Comparison of ENCODE assay signal across 23 cellular contexts in genomic region chr3:131972550-131972949, GRCh38.
DNase-seq lines count a peak whose midpoint lies in the region; ATAC-seq and TF ChIP-seq lines count a peak whose summit lies in the region.
"Had no signal": no experiment of that assay in that cellular context is flagged by ENCODE, and none has a peak within 500 bp of the region (broad histone marks: within the 10 kb centered on the region; RNA-seq: fewer than 3 reads in every experiment).

No MANE protein-coding gene starts in this region.

- WGBS in heart right ventricle, 2 donors: 53 to 61% methylated on average over 4 of the region's 4 CpGs
- 51 to 57% methylated on average over 4 of the region's 4 CpGs for WGBS in thyroid gland, 2 donors

- no peaks in the 10 kb centered on the region for H3K27me3 ChIP-seq in heart right ventricle
- no peaks in the 10 kb centered on the region for H3K27me3 ChIP-seq in neural progenitor cell
- H3K27me3 ChIP-seq in thyroid gland: no peaks in the 10 kb centered on the region
- H3K27me3 ChIP-seq: BLaER1 had no signal

- peaks cover 0 to 24% (median 0%) of the 10 kb centered on the region in 9 donors for H3K4me1 ChIP-seq in heart right ventricle
- H3K4me1 ChIP-seq in neural progenitor cell: peaks cover 31% of the 10 kb centered on the region
- H3K4me1 ChIP-seq in thyroid gland: peaks cover 5 to 11% of the 10 kb centered on the region in 2 donors
- H3K4me1 ChIP-seq: A549 had no signal

- H3K4me2 ChIP-seq in neural progenitor cell: no peak overlapping the region
- H3K4me2 ChIP-seq: A549, BLaER1 had no signal

- H3K36me3 Mint-ChIP-seq in neural progenitor cell: peaks cover 2% of the 10 kb centered on the region
- H3K36me3 Mint-ChIP-seq: CD4-positive, alpha-beta memory T cell had no signal

- peak in 1 of 2 donors; percentile 6 for DNase-seq in heart right ventricle
- no peak for DNase-seq in Right ventricle myocardium inferior (ENCODE audit: missing footprints)
- DNase-seq in SK-N-DZ (ENCODE audit: low spot score): peak; percentile 18
- no peak for DNase-seq in neural progenitor cell (ENCODE audit: low spot score)
- DNase-seq in thyroid gland: no peak
- DNase-seq in NCI-H2196 (lab: John Stamatoyannopoulos, UW; ENCODE audit: unreplicated experiment): no peak
- no peak for DNase-seq in stimulated activated naive CD4-positive, alpha-beta T cell treated with Interleukin-2 at 50 U/mL for 16 hours (lab: John Stamatoyannopoulos, UW)
- DNase-seq: CD4-positive, alpha-beta memory T cell; DMS79 treated with DMSO at 0.1 percent for 48 hours; GOT3; KBM-7; MV-4-11; NCI-H187; NCI-H2107; NCI-H2227 treated with DMSO at 0.1 percent for 48 hours; NCI-H510A treated with DMSO at 0.1 percent for 48 hours; NCI-H82; OCI-M1; SHP77 treated with DMSO at 0.1 percent for 48 hours had no signal

- peaks cover 12% of the 10 kb centered on the region for H3K9me3 Mint-ChIP-seq in neural progenitor cell
- H3K9me3 Mint-ChIP-seq: CD4-positive, alpha-beta memory T cell had no signal

- peaks cover 11% of the 10 kb centered on the region for H3F3A ChIP-seq in neural progenitor cell (ENCODE audit: low read depth)

- TF ChIP-seq CTCF in heart right ventricle (IDR thresholded peaks at IDR 0.05) (no peak), neural progenitor cell (IDR thresholded peaks at IDR 0.05) (no peak), thyroid gland (IDR thresholded peaks at IDR 0.05) (no peak)

- no peak for TF ChIP-seq POLR2A in thyroid gland (IDR thresholded peaks at IDR 0.05)

- peaks cover 2% of the 10 kb centered on the region for H3K27me3 Mint-ChIP-seq in neural progenitor cell (ENCODE audit: insufficient read depth, low read depth)
- H3K27me3 Mint-ChIP-seq: CD4-positive, alpha-beta memory T cell had no signal

- no peak overlapping the region for H3K4me3 ChIP-seq in heart right ventricle
- H3K4me3 ChIP-seq in neural progenitor cell: no peak overlapping the region
- H3K4me3 ChIP-seq in thyroid gland (replicated peaks in 1 of 3): no peak overlapping the region
- H3K4me3 ChIP-seq: A549, BLaER1 had no signal

- H4K20me1 ChIP-seq in neural progenitor cell (ENCODE audit: low read depth): no peaks in the 10 kb centered on the region
- H4K20me1 ChIP-seq: BLaER1 had no signal

- H3K79me2 ChIP-seq in neural progenitor cell (ENCODE audit: low read depth): no peaks in the 10 kb centered on the region

- peaks cover 27% of the 10 kb centered on the region for H3K4me1 Mint-ChIP-seq in neural progenitor cell

- H3K27ac ChIP-seq in heart right ventricle (peak overlapping the region in 1 of 10 donors; percentile 39), neural progenitor cell (no peak overlapping the region), thyroid gland (no peak overlapping the region)
- H3K27ac ChIP-seq: A549, BLaER1 had no signal

- no peak overlapping the region for H2AFZ ChIP-seq in neural progenitor cell (replicated peaks)

- H3K4me3 Mint-ChIP-seq in neural progenitor cell: no peak overlapping the region
- H3K4me3 Mint-ChIP-seq: CD4-positive, alpha-beta memory T cell had no signal

- peak in 5 of 8 donors; percentile 54 to 85 (median 55) for ATAC-seq in heart right ventricle
- ATAC-seq in Right ventricle myocardium inferior: no peak
- no peak for ATAC-seq in GM19467 (IDR thresholded peaks at IDR 0.05; ENCODE audit: unreplicated experiment)
- ATAC-seq: A549, HepG2 had no signal

- no peak overlapping the region for H3K9ac ChIP-seq in neural progenitor cell
- H3K9ac ChIP-seq: BLaER1 had no signal

- intact Hi-C loops in heart right ventricle (cut with DNase I) (no loop called here), Right ventricle myocardium inferior (cut with DNase I) (no loop called here), thyroid gland (cut with DNase I) (no loop called here)

- H3K9me3 ChIP-seq in heart right ventricle (peaks cover 0 to 10% (median 0%) of the 10 kb centered on the region in 11 donors), neural progenitor cell (ENCODE audit: low read depth) (no peaks in the 10 kb centered on the region), thyroid gland (no peaks in the 10 kb centered on the region)
- H3K9me3 ChIP-seq: A549, BLaER1 had no signal

- H3K27ac Mint-ChIP-seq in neural progenitor cell: peak overlapping the region; percentile 83
- H3K27ac Mint-ChIP-seq: CD4-positive, alpha-beta memory T cell had no signal

- no peaks in the 10 kb centered on the region for H3K36me3 ChIP-seq in heart right ventricle
- no peaks in the 10 kb centered on the region for H3K36me3 ChIP-seq in neural progenitor cell
- no peaks in the 10 kb centered on the region for H3K36me3 ChIP-seq in thyroid gland
- H3K36me3 ChIP-seq: BLaER1 had no signal

Comparison
In these comparisons a context has a peak if more than half of its experiments do, and no peak if none do; other contexts are left out.
1. ATAC-seq: peak in heart right ventricle (5 of 8); none in Right ventricle myocardium inferior (single experiment) and GM19467 (single experiment).